ENCODE assay signal across 20 cellular contexts in the genomic region with DNA sequence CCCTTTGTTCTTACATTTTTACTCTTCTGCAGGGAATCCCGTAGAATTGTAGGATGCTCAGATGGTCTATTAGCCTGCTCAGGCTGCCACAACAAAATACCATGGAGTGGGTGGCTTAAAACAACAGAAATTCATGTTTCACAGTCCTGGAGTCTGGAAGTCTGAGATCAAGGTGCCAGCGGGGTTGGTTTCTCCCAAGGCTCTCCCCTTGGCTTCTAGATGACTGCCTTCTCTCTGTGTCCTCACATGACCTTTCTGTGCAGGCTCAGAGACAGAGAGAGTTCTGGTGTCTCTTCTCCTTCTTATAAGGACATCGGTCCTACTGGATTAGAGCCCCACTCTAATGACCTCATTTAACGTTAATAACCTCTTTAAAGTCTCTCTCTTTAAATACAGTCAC. TPM values are rescaled to one million over a fixed set of nuclear protein-coding genes. Genes with fewer than 3 reads are reported as not detected.
DNase-seq lines count a peak whose midpoint lies in the region; TF ChIP-seq lines count a peak whose summit lies in the region.
"Had no signal": no experiment of that assay in that cellular context is flagged by ENCODE, and none has a peak within 500 bp of the region (broad histone marks: within the 10 kb centered on the region; RNA-seq: fewer than 3 reads in every experiment).

No MANE protein-coding gene starts in this region.

- H3K9me2 ChIP-seq in hepatocyte (replicated peaks; ENCODE audit: insufficient read depth) = no peaks in the 10 kb centered on the region
- H3K9me2 ChIP-seq: SK-N-SH had no signal

- H3K4me3 Mint-ChIP-seq in CD8-positive, alpha-beta memory T cell = no peak overlapping the region

- H3K27ac ChIP-seq in HEK293 (ENCODE audit: extremely low read depth, low read depth, low read length) (no peak overlapping the region), hepatocyte (no peak overlapping the region)
- H3K27ac ChIP-seq in CD8-positive, alpha-beta memory T cell (ENCODE audit: low read depth, low read length) = no peak overlapping the region
- H3K27ac ChIP-seq: HL-60 had no signal

- H3K4me1 Mint-ChIP-seq in CD8-positive, alpha-beta memory T cell = no peaks in the 10 kb centered on the region

- no peak overlapping the region for H2AFZ ChIP-seq in hepatocyte

- WGBS in hepatocyte (ENCODE audit: low lambda C conversion rate, missing lambda C conversion rate) = 58% methylated on average over 4 of the region's 4 CpGs

- H3K4me3 ChIP-seq in HEK293 (ENCODE audit: low read depth, low read length) (no peak overlapping the region), hepatocyte (no peak overlapping the region)
- no peak overlapping the region for H3K4me3 ChIP-seq in CD8-positive, alpha-beta memory T cell (ENCODE audit: low read length)

- H3K27ac Mint-ChIP-seq in CD8-positive, alpha-beta memory T cell = no peak overlapping the region

- peaks cover 9% of the 10 kb centered on the region for H3K4me1 ChIP-seq in HEK293 (ENCODE audit: control insufficient read depth, insufficient read depth, low read length)
- no peaks in the 10 kb centered on the region for H3K4me1 ChIP-seq in CD8-positive, alpha-beta memory T cell (ENCODE audit: insufficient read depth, low read length)
- H3K4me1 ChIP-seq in hepatocyte (ENCODE audit: insufficient read depth) = peaks cover 5% of the 10 kb centered on the region

- H3K27me3 ChIP-seq in CD8-positive, alpha-beta memory T cell (ENCODE audit: insufficient read depth, low read length, poor library complexity, severe bottlenecking) = no peaks in the 10 kb centered on the region
- H3K27me3 ChIP-seq in hepatocyte = no peaks in the 10 kb centered on the region

- no peak overlapping the region for H3K4me2 ChIP-seq in hepatocyte
- H3K4me2 ChIP-seq: SK-N-SH had no signal

- no peak for TF ChIP-seq CTCF in HEK293 (tag by site-specific recombination; IDR thresholded peaks at IDR 0.05)
- TF ChIP-seq CTCF in hepatocyte (IDR thresholded peaks at IDR 0.05; ENCODE audit: poor library complexity) = no peak

- POLR2A ChIA-PET in HEK293 (lab: Yijun Ruan, JAX) = no interaction called here
- POLR2A ChIA-PET in CD8-positive, alpha-beta memory T cell (lab: Charles Lee) = no interaction called here

- H3K9me3 ChIP-seq in HEK293 (ENCODE audit: control insufficient read depth, insufficient read depth, low read depth, low read length) (no peaks in the 10 kb centered on the region), hepatocyte (ENCODE audit: low read depth) (no peaks in the 10 kb centered on the region)
- no peaks in the 10 kb centered on the region for H3K9me3 ChIP-seq in CD8-positive, alpha-beta memory T cell (ENCODE audit: low read length)
- H3K9me3 ChIP-seq: SK-N-SH had no signal

- CTCF ChIA-PET in HEK293 (lab: Yijun Ruan, JAX) = no interaction called here
- CTCF ChIA-PET in CD8-positive, alpha-beta memory T cell (lab: Charles Lee) = no interaction called here

- peaks cover 6 to 22% of the 10 kb centered on the region in 2 donors for H3K27me3 Mint-ChIP-seq in CD8-positive, alpha-beta memory T cell

- H3K79me2 ChIP-seq in hepatocyte = peaks cover 61% of the 10 kb centered on the region

- no peaks in the 10 kb centered on the region for H3K36me3 ChIP-seq in HEK293 (ENCODE audit: control insufficient read depth in 2 of 2, insufficient read depth in 1 of 2, low read length in 2 of 2)
- H3K36me3 ChIP-seq in CD8-positive, alpha-beta memory T cell (ENCODE audit: insufficient read depth, low read length) = no peaks in the 10 kb centered on the region
- H3K36me3 ChIP-seq in hepatocyte (replicated peaks; ENCODE audit: insufficient read depth, low read depth) = no peaks in the 10 kb centered on the region

- DNase-seq in NCI-H524 treated with DMSO at 0.1 percent for 48 hours (lab: John Stamatoyannopoulos, UW) (peak; percentile 52), islet precursor cell (peak; percentile 51), retina (peak; percentile 15), NAMALWA (ENCODE audit: low spot score) (no peak), middle frontal gyrus (ENCODE audit: extremely low spot score, low spot score) (no peak), hepatocyte (ENCODE audit: low spot score) (no peak)
- DNase-seq in CD8-positive, alpha-beta memory T cell = no peak
- DNase-seq: C1 segment of cervical spinal cord, DND-41, H7, NCI-H1048, NCI-H1694, NCI-H2107, NCI-H446 treated with DMSO at 0.1 percent for 48 hours, NCI-H748 treated with DMSO at 0.1 percent for 48 hours, SK-N-SH had no signal

- H3K9me3 Mint-ChIP-seq in CD8-positive, alpha-beta memory T cell = peaks cover 0 to 3% (median 0%) of the 10 kb centered on the region in 5 donors

- H4K20me1 ChIP-seq in hepatocyte (ENCODE audit: insufficient read depth, poor library complexity, severe bottlenecking) = no peaks in the 10 kb centered on the region

- no peaks in the 10 kb centered on the region for H3K36me3 Mint-ChIP-seq in CD8-positive, alpha-beta memory T cell

TF ChIP-seq in HEK293, 187 proteins besides CTCF, POLR2A, EP300 and RAD21:
- no peak for TF ChIP-seq YY2 (tag by site-specific recombination; IDR thresholded peaks at IDR 0.05)
- TF ChIP-seq, protein P1, sequence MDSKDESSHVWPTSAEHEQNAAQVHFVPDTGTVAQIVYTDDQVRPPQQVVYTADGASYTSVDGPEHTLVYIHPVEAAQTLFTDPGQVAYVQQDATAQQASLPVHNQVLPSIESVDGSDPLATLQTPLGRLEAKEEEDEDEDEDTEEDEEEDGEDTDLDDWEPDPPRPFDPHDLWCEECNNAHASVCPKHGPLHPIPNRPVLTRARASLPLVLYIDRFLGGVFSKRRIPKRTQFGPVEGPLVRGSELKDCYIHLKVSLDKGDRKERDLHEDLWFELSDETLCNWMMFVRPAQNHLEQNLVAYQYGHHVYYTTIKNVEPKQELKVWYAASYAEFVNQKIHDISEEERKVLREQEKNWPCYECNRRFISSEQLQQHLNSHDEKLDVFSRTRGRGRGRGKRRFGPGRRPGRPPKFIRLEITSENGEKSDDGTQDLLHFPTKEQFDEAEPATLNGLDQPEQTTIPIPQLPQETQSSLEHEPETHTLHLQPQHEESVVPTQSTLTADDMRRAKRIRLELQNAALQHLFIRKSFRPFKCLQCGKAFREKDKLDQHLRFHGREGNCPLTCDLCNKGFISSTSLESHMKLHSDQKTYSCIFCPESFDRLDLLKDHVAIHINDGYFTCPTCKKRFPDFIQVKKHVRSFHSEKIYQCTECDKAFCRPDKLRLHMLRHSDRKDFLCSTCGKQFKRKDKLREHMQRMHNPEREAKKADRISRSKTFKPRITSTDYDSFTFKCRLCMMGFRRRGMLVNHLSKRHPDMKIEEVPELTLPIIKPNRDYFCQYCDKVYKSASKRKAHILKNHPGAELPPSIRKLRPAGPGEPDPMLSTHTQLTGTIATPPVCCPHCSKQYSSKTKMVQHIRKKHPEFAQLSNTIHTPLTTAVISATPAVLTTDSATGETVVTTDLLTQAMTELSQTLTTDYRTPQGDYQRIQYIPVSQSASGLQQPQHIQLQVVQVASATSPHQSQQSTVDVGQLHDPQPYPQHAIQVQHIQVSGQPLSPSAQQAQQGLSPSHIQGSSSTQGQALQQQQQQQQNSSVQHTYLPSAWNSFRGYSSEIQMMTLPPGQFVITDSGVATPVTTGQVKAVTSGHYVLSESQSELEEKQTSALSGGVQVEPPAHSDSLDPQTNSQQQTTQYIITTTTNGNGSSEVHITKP (tag by site-specific recombination; IDR thresholded peaks at IDR 0.05) = peak; percentile 83
- TF ChIP-seq ZFHX2 (tag by site-specific recombination; conservative IDR thresholded peaks at IDR 0.05) = 0 out of 2 replicates have a peak, but pooled peaks have one; percentile 23
- 0 out of 2 replicates have a peak, but pooled peaks have one; percentile 24 for TF ChIP-seq TRIM28 (IDR thresholded peaks at IDR 0.05; ENCODE audit: borderline replicate concordance, low read length)
- TF ChIP-seq, protein P2, sequence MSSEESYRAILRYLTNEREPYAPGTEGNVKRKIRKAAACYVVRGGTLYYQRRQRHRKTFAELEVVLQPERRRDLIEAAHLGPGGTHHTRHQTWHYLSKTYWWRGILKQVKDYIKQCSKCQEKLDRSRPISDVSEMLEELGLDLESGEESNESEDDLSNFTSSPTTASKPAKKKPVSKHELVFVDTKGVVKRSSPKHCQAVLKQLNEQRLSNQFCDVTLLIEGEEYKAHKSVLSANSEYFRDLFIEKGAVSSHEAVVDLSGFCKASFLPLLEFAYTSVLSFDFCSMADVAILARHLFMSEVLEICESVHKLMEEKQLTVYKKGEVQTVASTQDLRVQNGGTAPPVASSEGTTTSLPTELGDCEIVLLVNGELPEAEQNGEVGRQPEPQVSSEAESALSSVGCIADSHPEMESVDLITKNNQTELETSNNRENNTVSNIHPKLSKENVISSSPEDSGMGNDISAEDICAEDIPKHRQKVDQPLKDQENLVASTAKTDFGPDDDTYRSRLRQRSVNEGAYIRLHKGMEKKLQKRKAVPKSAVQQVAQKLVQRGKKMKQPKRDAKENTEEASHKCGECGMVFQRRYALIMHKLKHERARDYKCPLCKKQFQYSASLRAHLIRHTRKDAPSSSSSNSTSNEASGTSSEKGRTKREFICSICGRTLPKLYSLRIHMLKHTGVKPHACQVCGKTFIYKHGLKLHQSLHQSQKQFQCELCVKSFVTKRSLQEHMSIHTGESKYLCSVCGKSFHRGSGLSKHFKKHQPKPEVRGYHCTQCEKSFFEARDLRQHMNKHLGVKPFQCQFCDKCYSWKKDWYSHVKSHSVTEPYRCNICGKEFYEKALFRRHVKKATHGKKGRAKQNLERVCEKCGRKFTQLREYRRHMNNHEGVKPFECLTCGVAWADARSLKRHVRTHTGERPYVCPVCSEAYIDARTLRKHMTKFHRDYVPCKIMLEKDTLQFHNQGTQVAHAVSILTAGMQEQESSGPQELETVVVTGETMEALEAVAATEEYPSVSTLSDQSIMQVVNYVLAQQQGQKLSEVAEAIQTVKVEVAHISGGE (tag by site-specific recombination; conservative IDR thresholded peaks at IDR 0.05; ENCODE audit: low read depth) = no peak
- TF ChIP-seq ZNF596 (tag by site-specific recombination; IDR thresholded peaks at IDR 0.05) = 0 out of 2 replicates have a peak, but pooled peaks have one; percentile 27
- no peak for TF ChIP-seq RBAK (tag by site-specific recombination; IDR thresholded peaks at IDR 0.05)
- TF ChIP-seq, protein P3, sequence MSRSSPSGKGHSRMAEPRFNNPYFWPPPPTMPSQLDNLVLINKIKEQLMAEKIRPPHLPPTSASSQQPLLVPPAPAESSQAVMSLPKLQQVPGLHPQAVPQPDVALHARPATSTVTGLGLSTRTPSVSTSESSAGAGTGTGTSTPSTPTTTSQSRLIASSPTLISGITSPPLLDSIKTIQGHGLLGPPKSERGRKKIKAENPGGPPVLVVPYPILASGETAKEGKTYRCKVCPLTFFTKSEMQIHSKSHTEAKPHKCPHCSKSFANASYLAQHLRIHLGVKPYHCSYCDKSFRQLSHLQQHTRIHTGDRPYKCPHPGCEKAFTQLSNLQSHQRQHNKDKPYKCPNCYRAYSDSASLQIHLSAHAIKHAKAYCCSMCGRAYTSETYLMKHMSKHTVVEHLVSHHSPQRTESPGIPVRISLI (tag by site-specific recombination; IDR thresholded peaks at IDR 0.05) = peak; percentile 52; the same call in 1 of the 2 replicates

RNA-seq across cellular contexts. Expression of a gene that starts 41.7 kb away (rescaled TPM):
- total RNA-seq in CD8-positive, alpha-beta memory T cell = under 1 TPM; 0.02 to 0.20 TPM
- polyA plus RNA-seq in CD8-positive, alpha-beta memory T cell = 0.06 TPM
- 4.4 and 7.1 TPM in 2 replicates for total RNA-seq in hepatocyte
- polyA plus RNA-seq in hepatocyte = 7.3 and 10.8 TPM in 2 replicates
- total RNA-seq: HT1080, MCF 10A had no signal

Comparison
In these comparisons a context has a peak if more than half of its experiments do, and no peak if none do; other contexts are left out.
1. DNase-seq: peak in NCI-H524 treated with DMSO at 0.1 percent for 48 hours (single experiment), islet precursor cell (single experiment) and retina (single experiment); none in CD8-positive, alpha-beta memory T cell (0 of 5), NAMALWA (single experiment), middle frontal gyrus (single experiment) and hepatocyte (single experiment).